Comparison of ENCODE assay signal across 1 cellular context in genomic region chr6:32194388-32194787, GRCh38.
TF ChIP-seq lines count a peak whose summit lies in the region.

No MANE protein-coding gene starts in this region.

TF ChIP-seq in GM23338, 12 proteins besides CTCF, POLR2A, EP300 and RAD21 (continued from another document):
- TF ChIP-seq ZNF462 (CRISPR knock-in tag; IDR thresholded peaks at IDR 0.05): no peak
- TF ChIP-seq JUNB (IDR thresholded peaks at IDR 0.05; ENCODE audit: unreplicated experiment): no peak
